24 cellular contexts compared by ENCODE assay signal in genomic region chr2:126671049-126671448, GRCh38. TPM values are rescaled to one million over a fixed set of nuclear protein-coding genes. Genes with fewer than 3 reads are reported as not detected.
"Had no signal": no experiment of that assay in that cellular context is flagged by ENCODE, and none has a peak within 500 bp of the region (broad histone marks: within the 10 kb centered on the region; RNA-seq: fewer than 3 reads in every experiment).

No MANE protein-coding gene starts in this region.

- H2AFZ ChIP-seq: parathyroid adenoma had no signal

- H3K27me3 Mint-ChIP-seq: central memory CD8-positive, alpha-beta T cell; dendritic cell treated with granulocyte-macrophage colony-stimulating factor and Interleukin-4, amounts not matched to agents 40 ng/mL and 50 ng/mL, for 4 days; naive B cell; stimulated activated naive B cell treated with anti-CD40 and anti-IgM and Interleukin-4, amounts not matched to agents 10 μg/mL and 1 μg/mL and 100 μg/mL, for 72 hours had no signal

- DNase-seq: activated CD4-positive, alpha-beta T cell treated with anti-CD3 and anti-CD28 coated beads for 48 hours; activated CD4-positive, alpha-beta T cell treated with anti-CD3 and anti-CD28 coated beads, Interleukin-2, amount 50 U/mL, for 48 hours; activated CD8-positive, alpha-beta memory T cell treated with anti-CD3 and anti-CD28 coated beads for 24 hours; activated effector memory CD4-positive, alpha-beta T cell treated with anti-CD3 and anti-CD28 coated beads, Interleukin-2, amount 50 U/mL, for 16 hours; activated naive CD4-positive, alpha-beta T cell treated with anti-CD3 and anti-CD28 coated beads, Interleukin-2, amount 50 U/mL, for 16 hours; anterior cingulate cortex; foreskin keratinocyte; mammary epithelial cell; naive B cell; occipital lobe; stimulated activated CD4-positive, alpha-beta T cell treated with anti-CD3 and anti-CD28 coated beads, Interleukin-1b, Interleukin-23, amount 100 ng/mL, for 48 hours; stimulated activated CD4-positive, alpha-beta T cell treated with anti-CD3 and anti-CD28 coated beads, Interleukin-4, amount 100 ng/mL, for 4 hours; stimulated activated CD8-positive, alpha-beta memory T cell treated with anti-CD3 and anti-CD28 coated beads, Interleukin-4, amount 100 ng/mL, for 48 hours; stimulated activated naive B cell treated with anti-CD40 and anti-IgM and Interleukin-4, amounts not matched to agents 10 μg/mL and 1 μg/mL and 100 μg/mL, for 72 hours had no signal

- H3K27ac ChIP-seq: foreskin keratinocyte, VCaP had no signal

- H3K4me3 ChIP-seq: esophagus muscularis mucosa, right atrium auricular region, smooth muscle cell, tibial nerve had no signal

- H3K4me1 ChIP-seq: foreskin keratinocyte had no signal

- H3K4me2 ChIP-seq: smooth muscle cell had no signal

- ATAC-seq: activated CD4-positive, CD25-positive, alpha-beta regulatory T cell treated with anti-CD3 and anti-CD28 coated beads, Interleukin-2, amount 50 U/mL, for 24 hours; foreskin keratinocyte; stimulated activated naive B cell treated with anti-CD40 and anti-IgM and Interleukin-4, amounts not matched to agents 10 μg/mL and 1 μg/mL and 100 μg/mL, for 72 hours had no signal

- H3K9me3 ChIP-seq: esophagus muscularis mucosa had no signal

- H3K27ac Mint-ChIP-seq: mesothelial cell of epicardium had no signal

- H3K27me3 ChIP-seq: esophagus muscularis mucosa, foreskin keratinocyte, right atrium auricular region, tibial nerve had no signal

- H3K4me3 Mint-ChIP-seq: central memory CD8-positive, alpha-beta T cell; dendritic cell treated with granulocyte-macrophage colony-stimulating factor and Interleukin-4, amounts not matched to agents 40 ng/mL and 50 ng/mL, for 4 days; mesothelial cell of epicardium; naive B cell had no signal

- H3K79me2 ChIP-seq: parathyroid adenoma had no signal

- H3K36me3 ChIP-seq: right atrium auricular region had no signal

RNA-seq across cellular contexts. Expression of gene GYPC, which starts 15.1 kb away (rescaled TPM):
- total RNA-seq: foreskin keratinocyte had no signal
